Comparison of ENCODE assay signal across 26 cellular contexts in genomic region chr16:22204091-22204655, GRCh38. TPM values are rescaled to one million over a fixed set of nuclear protein-coding genes. Genes with fewer than 3 reads are reported as not detected.
DNase-seq lines count a peak whose midpoint lies in the region; ATAC-seq, FAIRE-seq and TF ChIP-seq lines count a peak whose summit lies in the region.
"Had no signal": no experiment of that assay in that cellular context is flagged by ENCODE, and none has a peak within 500 bp of the region (broad histone marks: within the 10 kb centered on the region; RNA-seq: fewer than 3 reads in every experiment).

No MANE protein-coding gene starts in this region.

- DNase-seq in mammary epithelial cell (no peak), breast epithelium (ENCODE audit: low spot score in 2 of 2) (no peak), K562 (ENCODE audit: extremely low read depth in 1 of 4, low spot score in 3 of 4) (no peak), spleen (no peak), islet precursor cell (no peak), right atrium auricular region (ENCODE audit: low spot score) (no peak)
- DNase-seq: CD4-positive, CD25-positive, alpha-beta regulatory T cell; GOT3; MM.1S; NCI-H2029 treated with DMSO at 0.1 percent for 48 hours; NCI-H446 treated with DMSO at 0.1 percent for 48 hours; NCI-H526; NK-92 treated with Interleukin-12 subunit alpha and Interleukin-12 subunit beta, amount 100 ng/mL, for 24 hours; PC-9 had no signal

- no peak for ATAC-seq in K562
- no peak for ATAC-seq in GM18868 (IDR thresholded peaks at IDR 0.05; ENCODE audit: unreplicated experiment)
- ATAC-seq: Right ventricle myocardium inferior had no signal

- H3K9me3 ChIP-seq in mammary epithelial cell (replicated peaks; ENCODE audit: insufficient read depth, low read length), result no peaks in the 10 kb centered on the region
- H3K9me3 ChIP-seq in breast epithelium, result no peaks in the 10 kb centered on the region
- H3K9me3 ChIP-seq in HEK293 (ENCODE audit: control insufficient read depth, insufficient read depth, low read depth, low read length), result no peaks in the 10 kb centered on the region
- H3K9me3 ChIP-seq in K562 (replicated peaks; ENCODE audit: control insufficient read depth, insufficient read depth, low read depth, low read length), result no peaks in the 10 kb centered on the region; the same call in 1 of the 2 replicates
- no peaks in the 10 kb centered on the region for H3K9me3 ChIP-seq in spleen
- no peaks in the 10 kb centered on the region for H3K9me3 ChIP-seq in right atrium auricular region
- H3K9me3 ChIP-seq: BLaER1, HAP-1, SJCRH30 had no signal

- H3K27ac ChIP-seq in mammary epithelial cell (ENCODE audit: insufficient read depth, low read depth, low read length) (no peak overlapping the region), breast epithelium (peak overlapping the region in 1 of 2 donors; percentile 80), HEK293 (ENCODE audit: extremely low read depth, low read depth, low read length) (no peak overlapping the region), K562 (ENCODE audit: extremely low read depth, low read depth, low read length) (no peak overlapping the region), spleen (peak overlapping the region in 5 of 8 donors; percentile 86 to 93 (median 89)), right atrium auricular region (no peak overlapping the region)
- H3K27ac ChIP-seq: BLaER1, KMS-11, PC-9, SJCRH30 had no signal

- TF ChIP-seq POLR2A in breast epithelium (IDR thresholded peaks at IDR 0.05), result no peak
- no peak for TF ChIP-seq POLR2A in K562 (conservative IDR thresholded peaks at IDR 0.05)
- TF ChIP-seq POLR2A in spleen (IDR thresholded peaks at IDR 0.05), result no peak

- CTCF ChIA-PET in mammary epithelial cell (lab: Charles Lee; ENCODE audit: low non-redundant PET), result no interaction called here
- CTCF ChIA-PET in HEK293 (lab: Yijun Ruan, JAX), result interaction anchor here (0.6 to 1.7 kb wide), 7 partner anchors 18 to 1045 kb away, joined by 3 to 15 read pairs (median 4); partner anchors contain the start of gene POLR3E
- CTCF ChIA-PET in K562 (lab: Yijun Ruan, JAX; ENCODE audit: low intra/inter-chr PET ratio), result no interaction called here

- BruUV-seq in mammary epithelial cell (replicated peaks; lab: Mats Ljungman, UMichigan) (no TSS peak), K562 (replicated peaks; lab: Mats Ljungman, UMichigan) (no TSS peak)

- no peak for TF ChIP-seq EP300 in K562 (IDR thresholded peaks at IDR 0.05; ENCODE audit: low read length)

- TF ChIP-seq CTCF in mammary epithelial cell (conservative IDR thresholded peaks at IDR 0.05 in 1 of 2, IDR thresholded peaks at IDR 0.05 in 1 of 2; ENCODE audit: extremely low read depth in 1 of 2, insufficient read depth in 1 of 2, low read depth in 1 of 2, low read length in 2 of 2) (no peak), breast epithelium (IDR thresholded peaks at IDR 0.05) (no peak), HEK293 (tag by site-specific recombination; IDR thresholded peaks at IDR 0.05) (no peak), K562 (IDR thresholded peaks at IDR 0.05 in 2 of 3, conservative IDR thresholded peaks at IDR 0.05 in 1 of 3; ENCODE audit: insufficient read depth in 2 of 3, low read depth in 1 of 3, low read length in 3 of 3) (no peak), spleen (IDR thresholded peaks at IDR 0.05 in 8 of 11, conservative IDR thresholded peaks at IDR 0.05 in 3 of 11) (no peak), right atrium auricular region (IDR thresholded peaks at IDR 0.05) (no peak)

- WGBS in mammary epithelial cell (ENCODE audit: low coverage, missing lambda C conversion rate), result 100% methylated on average over 2 of the region's 2 CpGs
- WGBS in K562 (ENCODE audit: insufficient coverage, low coverage, missing lambda C conversion rate), result 100% methylated on average over 2 of the region's 2 CpGs
- 93 to 98% (median 97%) methylated on average over 2 of the region's 2 CpGs for WGBS in spleen, 5 donors

- FAIRE-seq in K562 (lab: Jason Lieb, UNC), result no peak
- FAIRE-seq: A204.1, G401.6 had no signal

- no peaks in the 10 kb centered on the region for H4K20me1 ChIP-seq in mammary epithelial cell (ENCODE audit: insufficient read depth, low read length)
- no peaks in the 10 kb centered on the region for H4K20me1 ChIP-seq in K562 (replicated peaks; ENCODE audit: control insufficient read depth, insufficient read depth, low read length)

- no peak for TF ChIP-seq RAD21 in K562 (CRISPR knock-in tag; conservative IDR thresholded peaks at IDR 0.05 in 1 of 2, IDR thresholded peaks at IDR 0.05 in 1 of 2)

- H3K27me3 ChIP-seq in mammary epithelial cell (ENCODE audit: insufficient read depth, low read length), result no peaks in the 10 kb centered on the region
- no peaks in the 10 kb centered on the region for H3K27me3 ChIP-seq in breast epithelium
- H3K27me3 ChIP-seq in K562 (ENCODE audit: control insufficient read depth in 2 of 2, insufficient read depth in 2 of 2, low read length in 2 of 2), result no peaks in the 10 kb centered on the region
- H3K27me3 ChIP-seq in spleen (replicated peaks in 1 of 7), result no peaks in the 10 kb centered on the region
- no peaks in the 10 kb centered on the region for H3K27me3 ChIP-seq in right atrium auricular region
- H3K27me3 ChIP-seq: BLaER1, SJCRH30 had no signal

- H3K4me1 ChIP-seq in mammary epithelial cell (ENCODE audit: insufficient read depth, low read length), result peaks cover 22% of the 10 kb centered on the region
- H3K4me1 ChIP-seq in breast epithelium, result peaks cover 0 to 12% of the 10 kb centered on the region in 2 donors
- H3K4me1 ChIP-seq in HEK293 (ENCODE audit: control insufficient read depth, insufficient read depth, low read length), result no peaks in the 10 kb centered on the region
- H3K4me1 ChIP-seq in K562 (replicated peaks in 1 of 2; ENCODE audit: control insufficient read depth in 2 of 2, insufficient read depth in 2 of 2, low read length in 2 of 2), result peaks cover 13 to 27% of the 10 kb centered on the region in 2 experiments; a peak in 4 of 5 replicates
- H3K4me1 ChIP-seq in spleen, result peaks cover 19 to 57% (median 45%) of the 10 kb centered on the region in 6 donors
- peaks cover 0 to 36% of the 10 kb centered on the region in 2 donors for H3K4me1 ChIP-seq in right atrium auricular region

- H3K4me2 ChIP-seq in mammary epithelial cell (ENCODE audit: insufficient read depth, low read depth, low read length) (no peak overlapping the region), K562 (ENCODE audit: insufficient read depth, low read length) (no peak overlapping the region)
- H3K4me2 ChIP-seq: BLaER1, KMS-11, PC-9 had no signal

- intact Hi-C loops in mammary epithelial cell (cut with micrococcal nuclease) (no loop called here), breast epithelium (cut with DNase I; ENCODE audit: low total_unique reads) (no loop called here), K562 (cut with micrococcal nuclease) (no loop called here), spleen (cut with DNase I; ENCODE audit: low total_unique reads) (no loop called here)

- H3K36me3 ChIP-seq in mammary epithelial cell (ENCODE audit: insufficient read depth, low read length), result no peaks in the 10 kb centered on the region
- no peaks in the 10 kb centered on the region for H3K36me3 ChIP-seq in breast epithelium
- H3K36me3 ChIP-seq in HEK293 (ENCODE audit: control insufficient read depth in 2 of 2, insufficient read depth in 1 of 2, low read length in 2 of 2), result no peaks in the 10 kb centered on the region; a peak in 1 of 3 replicates
- H3K36me3 ChIP-seq in K562 (ENCODE audit: control insufficient read depth, insufficient read depth, low read length), result peaks cover under 1% of the 10 kb centered on the region; the same call in 2 of the 3 replicates
- H3K36me3 ChIP-seq in spleen, result no peaks in the 10 kb centered on the region
- no peaks in the 10 kb centered on the region for H3K36me3 ChIP-seq in right atrium auricular region
- H3K36me3 ChIP-seq: SJCRH30 had no signal

- in situ Hi-C loops in mammary epithelial cell (cut with MboI; ENCODE audit: low sequenced_read_pairs in 2 of 2) (loop anchor here in 1 of 2 donors (5.0 kb wide), 1 partner anchor 88 kb away; no protein-coding TSS in a partner anchor), K562 (cut with MboI) (no loop called here)

- no peak overlapping the region for H3K9ac ChIP-seq in mammary epithelial cell (ENCODE audit: insufficient read depth, low read length)
- H3K9ac ChIP-seq in K562 (ENCODE audit: insufficient read depth in 1 of 2, low read depth in 2 of 2, low read length in 2 of 2), result no peak overlapping the region
- H3K9ac ChIP-seq: BLaER1, KMS-11 had no signal

- no peak overlapping the region for H3K4me3 ChIP-seq in mammary epithelial cell (replicated peaks in 1 of 3; ENCODE audit: insufficient read depth in 1 of 3, low read depth in 2 of 3, low read length in 3 of 3)
- no peak overlapping the region for H3K4me3 ChIP-seq in breast epithelium
- no peak overlapping the region for H3K4me3 ChIP-seq in HEK293 (ENCODE audit: low read depth, low read length)
- no peak overlapping the region for H3K4me3 ChIP-seq in K562
- no peak overlapping the region for H3K4me3 ChIP-seq in spleen
- no peak overlapping the region for H3K4me3 ChIP-seq in right atrium auricular region
- H3K4me3 ChIP-seq: BLaER1, HAP-1, PC-9, SJCRH30 had no signal

- H3K79me2 ChIP-seq in mammary epithelial cell (ENCODE audit: insufficient read depth, low read length), result peaks cover 31% of the 10 kb centered on the region
- H3K79me2 ChIP-seq in K562 (ENCODE audit: control insufficient read depth, insufficient read depth, low read length), result peaks cover 31% of the 10 kb centered on the region

- POLR2A ChIA-PET in HEK293 (lab: Yijun Ruan, JAX), result no interaction called here
- POLR2A ChIA-PET in K562 (lab: Yijun Ruan, JAX), result interaction anchor here (0.6 to 1.4 kb wide), 2 partner anchors 94 to 103 kb away, joined by 3 to 5 read pairs; no protein-coding TSS in a partner anchor

- H3K9me1 ChIP-seq in K562 (ENCODE audit: control insufficient read depth, insufficient read depth, low read length), result no peaks in the 10 kb centered on the region

- peak overlapping the region; percentile 43 for H2AFZ ChIP-seq in mammary epithelial cell (ENCODE audit: low read depth, low read length)
- no peak overlapping the region for H2AFZ ChIP-seq in K562 (ENCODE audit: low read depth, low read length)
- H2AFZ ChIP-seq: PC-9 had no signal

- dilution Hi-C loops in mammary epithelial cell (cut with HindIII; ENCODE audit: low sequenced_read_pairs), result no loop called here

RNA-seq across cellular contexts. Expression of gene EEF2K, which starts 1.9 kb away (rescaled TPM):
- total RNA-seq in mammary epithelial cell (10 to 100 TPM; 16.0 to 22.8 TPM), breast epithelium (10 to 100 TPM; 23.3 to 40.5 (median 30.0) TPM), K562 (2014; rRNA removed) (13.1 and 14.8 TPM in 2 replicates), K562 (2014; rRNA removed; fragmentation: Illumina TruSeq; extraction: Trizol) (14.6 and 18.3 TPM in 2 replicates), K562 (2015; rRNA removed; fragmentation: Illumina TruSeq; extraction: Trizol) (12.1 and 12.9 TPM in 2 replicates), K562 (2021) (33.7 and 35.2 TPM in 2 replicates), spleen (10 to 100 TPM; 19.5 to 37.7 (median 27.5) TPM), right atrium auricular region (10 to 100 TPM; 12.9 to 18.9 TPM)
- polyA plus RNA-seq in mammary epithelial cell (16.3 TPM), K562 (2011; rRNA removed) (12.2 and 13.7 TPM in 2 replicates), K562 (2014; fragmentation: Illumina TruSeq; extraction: Trizol) (23.0 and 26.3 TPM in 2 replicates), K562 (2014; fragmentation: Nextera tagmentation; extraction: Ambion mirVana) (1 to 10 TPM; 3.0 to 3.4 TPM), K562 (2014; rRNA removed) (11.3 and 15.3 TPM in 2 replicates), spleen (1 to 10 TPM; 2.4 to 5.8 (median 2.6) TPM)
- 27.0 TPM for polyA minus RNA-seq in mammary epithelial cell
- total RNA-seq in K562 (2011; cell fraction: chromatin; rRNA removed; ENCODE audit: low replicate concordance), result 80.4 and 136 TPM in 2 replicates
- total RNA-seq in K562 (2011; cell fraction: nucleolus; rRNA removed), result 75.0 and 81.5 TPM in 2 replicates
- 92.4 and 163 TPM in 2 replicates for total RNA-seq in K562 (2011; cell fraction: nucleoplasm; rRNA removed)
- 20.2 and 20.3 TPM in 2 replicates for polyA plus RNA-seq in K562 (2011; cell fraction: cytosol; rRNA removed)
- 32.2 and 38.1 TPM in 2 replicates for polyA plus RNA-seq in K562 (2011; cell fraction: nucleus; rRNA removed)
- 10.6 and 18.8 TPM in 2 replicates for polyA plus RNA-seq in K562 (2012)
- polyA minus RNA-seq in K562 (2011; rRNA and poly(A)+ RNA removed), result 29.6 and 31.7 TPM in 2 replicates
- 28.4 and 40.3 TPM in 2 replicates for polyA minus RNA-seq in K562 (2011; cell fraction: cytosol; rRNA and poly(A)+ RNA removed)
- polyA minus RNA-seq in K562 (2011; cell fraction: nucleus; rRNA and poly(A)+ RNA removed), result 12.3 and 15.8 TPM in 2 replicates

RNA-seq across cellular contexts. Expression of gene SDR42E2, which starts 41.9 kb away (rescaled TPM):
- total RNA-seq in mammary epithelial cell (not detected), breast epithelium (under 1 TPM in 1 of 3 donors, not detected in 2; 0.16 TPM), K562 (2014; rRNA removed) (not detected in 2 replicates), K562 (2014; rRNA removed; fragmentation: Illumina TruSeq; extraction: Trizol) (not detected in 2 replicates), K562 (2015; rRNA removed; fragmentation: Illumina TruSeq; extraction: Trizol) (0.07 TPM in 1 of 2 replicates, not detected in the other), K562 (2021) (not detected in 2 replicates), spleen (under 1 TPM in 2 of 7 donors, not detected in 5; 0.16 to 0.24 TPM), right atrium auricular region (not detected)
- polyA plus RNA-seq in mammary epithelial cell (not detected), K562 (2011; rRNA removed) (0.03 and 0.08 TPM in 2 replicates), K562 (2014; fragmentation: Illumina TruSeq; extraction: Trizol) (0.04 TPM in 1 of 2 replicates, not detected in the other), K562 (2014; fragmentation: Nextera tagmentation; extraction: Ambion mirVana) (under 1 TPM; 0.04 to 0.06 TPM), K562 (2014; rRNA removed) (not detected in 2 replicates), spleen (under 1 TPM; 0.09 to 0.14 (median 0.10) TPM)
- polyA minus RNA-seq in mammary epithelial cell, result not detected
- 0.28 TPM in 1 of 2 replicates, not detected in the other for total RNA-seq in K562 (2011; cell fraction: chromatin; rRNA removed; ENCODE audit: low replicate concordance)
- total RNA-seq in K562 (2011; cell fraction: nucleolus; rRNA removed), result 0.13 TPM in 1 of 2 replicates, not detected in the other
- total RNA-seq in K562 (2011; cell fraction: nucleoplasm; rRNA removed), result 0.22 and 0.53 TPM in 2 replicates
- 0.03 TPM in 1 of 2 replicates, not detected in the other for polyA plus RNA-seq in K562 (2011; cell fraction: cytosol; rRNA removed)
- 0.06 and 0.09 TPM in 2 replicates for polyA plus RNA-seq in K562 (2011; cell fraction: nucleus; rRNA removed)
- polyA plus RNA-seq in K562 (2012), result 0.04 and 0.07 TPM in 2 replicates
- polyA minus RNA-seq in K562 (2011; rRNA and poly(A)+ RNA removed), result not detected in 2 replicates
- polyA minus RNA-seq in K562 (2011; cell fraction: cytosol; rRNA and poly(A)+ RNA removed), result not detected in 2 replicates
- polyA minus RNA-seq in K562 (2011; cell fraction: nucleus; rRNA and poly(A)+ RNA removed), result 0.22 and 0.27 TPM in 2 replicates
- total RNA-seq: IMR-90, PC-9, Right ventricle myocardium inferior, RPMI7951, SJCRH30 had no signal
- polyA plus RNA-seq: AG04450, IMR-90 had no signal

Comparison
In these comparisons a context has a peak if more than half of its experiments do, and no peak if none do; other contexts are left out.
1. H3K27ac ChIP-seq: peak in spleen (5 of 8); none in mammary epithelial cell (single experiment), HEK293 (single experiment), K562 (single experiment) and right atrium auricular region (0 of 2).